Comparison of ENCODE assay signal across 20 cellular contexts in genomic region chr6:4114123-4114522, GRCh38. TPM values are rescaled to one million over a fixed set of nuclear protein-coding genes. Genes with fewer than 3 reads are reported as not detected.
DNase-seq lines count a peak whose midpoint lies in the region; ATAC-seq and TF ChIP-seq lines count a peak whose summit lies in the region.
"Had no signal": no experiment of that assay in that cellular context is flagged by ENCODE, and none has a peak within 500 bp of the region (broad histone marks: within the 10 kb centered on the region; RNA-seq: fewer than 3 reads in every experiment).

No MANE protein-coding gene starts in this region.

- H3K36me3 Mint-ChIP-seq in WTC11, result peaks cover 27% of the 10 kb centered on the region

- no peaks in the 10 kb centered on the region for H3K4me1 Mint-ChIP-seq in WTC11

- POLR2A ChIA-PET in WTC11 (lab: Charles Lee), result no interaction called here

- no peak overlapping the region for H3K4me3 Mint-ChIP-seq in WTC11

- H3K27ac Mint-ChIP-seq in WTC11, result no peak overlapping the region

- H3K36me3 ChIP-seq in psoas muscle (ENCODE audit: insufficient read depth in 1 of 2, low read depth in 1 of 2), result peaks cover 10 to 45% of the 10 kb centered on the region in 2 donors

- H3K27me3 Mint-ChIP-seq in WTC11 (ENCODE audit: low read depth), result no peaks in the 10 kb centered on the region

- peaks cover 15% of the 10 kb centered on the region for H3K9me3 ChIP-seq in psoas muscle

- H3K27ac ChIP-seq in psoas muscle, result peak overlapping the region; percentile 36
- H3K27ac ChIP-seq: HL-60 had no signal

- TF ChIP-seq CTCF in WTC11 (IDR thresholded peaks at IDR 0.05) (no peak), fibroblast of mammary gland (conservative IDR thresholded peaks at IDR 0.05; ENCODE audit: control insufficient read depth, insufficient read depth, low read depth, low read length) (no peak), psoas muscle (IDR thresholded peaks at IDR 0.05) (no peak)

- ATAC-seq in WTC11 (peak; percentile 73), psoas muscle (no peak), GM18868 (IDR thresholded peaks at IDR 0.05; ENCODE audit: unreplicated experiment) (no peak), HG03469 (IDR thresholded peaks at IDR 0.05; ENCODE audit: unreplicated experiment) (no peak), HG02970 (IDR thresholded peaks at IDR 0.05; ENCODE audit: low FRiP score, unreplicated experiment) (no peak)

- intact Hi-C loops in psoas muscle (cut with DNase I), result loop anchor here in 1 of 2 donors (5.0 kb wide), 1 partner anchor 57 kb away; no protein-coding TSS in a partner anchor

- H3K27me3 ChIP-seq in psoas muscle (ENCODE audit: insufficient read depth in 3 of 3, low read length in 2 of 3), result no peaks in the 10 kb centered on the region

- H3K4me1 ChIP-seq in psoas muscle, result peaks cover 28% of the 10 kb centered on the region

- CTCF ChIA-PET in WTC11 (lab: Charles Lee), result interaction anchor here (0.5 to 1.6 kb wide), 3 partner anchors 12 to 96 kb away, joined by 3 to 5 read pairs (median 4); partner anchors contain the start of gene ECI2

- H3K4me3 ChIP-seq in fibroblast of mammary gland (ENCODE audit: control insufficient read depth, low read depth, low read length) (no peak overlapping the region), psoas muscle (no peak overlapping the region)

- WGBS in psoas muscle, 3 donors, result 91 to 97% (median 92%) methylated on average over 3 of the region's 3 CpGs

- no peaks in the 10 kb centered on the region for H3K9me3 Mint-ChIP-seq in WTC11

- peak; percentile 21 for DNase-seq in ELR (ENCODE audit: low read depth)
- DNase-seq in WTC11 (ENCODE audit: low spot score), result no peak
- DNase-seq in fibroblast of mammary gland (ENCODE audit: low read depth), result peak; percentile 51
- DNase-seq in psoas muscle, result no peak
- no peak for DNase-seq in SHP77 (lab: John Stamatoyannopoulos, UW)
- DNase-seq: C1 segment of cervical spinal cord, DMS 273 treated with DMSO at 0.1 percent for 48 hours, KG1, NCI-H1105, NCI-H1694 treated with DMSO at 0.1 percent for 48 hours, NCI-H446, NCI-H748 treated with DMSO at 0.1 percent for 48 hours, Right ventricle myocardium superior had no signal

TF ChIP-seq in WTC11, 78 proteins besides CTCF, POLR2A, EP300 and RAD21:
- TF ChIP-seq, protein P1, sequence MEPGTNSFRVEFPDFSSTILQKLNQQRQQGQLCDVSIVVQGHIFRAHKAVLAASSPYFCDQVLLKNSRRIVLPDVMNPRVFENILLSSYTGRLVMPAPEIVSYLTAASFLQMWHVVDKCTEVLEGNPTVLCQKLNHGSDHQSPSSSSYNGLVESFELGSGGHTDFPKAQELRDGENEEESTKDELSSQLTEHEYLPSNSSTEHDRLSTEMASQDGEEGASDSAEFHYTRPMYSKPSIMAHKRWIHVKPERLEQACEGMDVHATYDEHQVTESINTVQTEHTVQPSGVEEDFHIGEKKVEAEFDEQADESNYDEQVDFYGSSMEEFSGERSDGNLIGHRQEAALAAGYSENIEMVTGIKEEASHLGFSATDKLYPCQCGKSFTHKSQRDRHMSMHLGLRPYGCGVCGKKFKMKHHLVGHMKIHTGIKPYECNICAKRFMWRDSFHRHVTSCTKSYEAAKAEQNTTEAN (CRISPR knock-in tag; IDR thresholded peaks at IDR 0.05), result no peak
- no peak for TF ChIP-seq ELF4 (CRISPR knock-in tag; IDR thresholded peaks at IDR 0.05; ENCODE audit: low read depth)
- TF ChIP-seq, protein P2, sequence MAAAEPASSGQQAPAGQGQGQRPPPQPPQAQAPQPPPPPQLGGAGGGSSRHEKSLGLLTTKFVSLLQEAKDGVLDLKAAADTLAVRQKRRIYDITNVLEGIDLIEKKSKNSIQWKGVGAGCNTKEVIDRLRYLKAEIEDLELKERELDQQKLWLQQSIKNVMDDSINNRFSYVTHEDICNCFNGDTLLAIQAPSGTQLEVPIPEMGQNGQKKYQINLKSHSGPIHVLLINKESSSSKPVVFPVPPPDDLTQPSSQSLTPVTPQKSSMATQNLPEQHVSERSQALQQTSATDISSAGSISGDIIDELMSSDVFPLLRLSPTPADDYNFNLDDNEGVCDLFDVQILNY (CRISPR knock-in tag; IDR thresholded peaks at IDR 0.05), result no peak
- TF ChIP-seq NR3C1 (CRISPR knock-in tag; conservative IDR thresholded peaks at IDR 0.05; ENCODE audit: low read depth), result no peak
- no peak for TF ChIP-seq RORB (CRISPR knock-in tag; IDR thresholded peaks at IDR 0.05)
- TF ChIP-seq, protein P3, sequence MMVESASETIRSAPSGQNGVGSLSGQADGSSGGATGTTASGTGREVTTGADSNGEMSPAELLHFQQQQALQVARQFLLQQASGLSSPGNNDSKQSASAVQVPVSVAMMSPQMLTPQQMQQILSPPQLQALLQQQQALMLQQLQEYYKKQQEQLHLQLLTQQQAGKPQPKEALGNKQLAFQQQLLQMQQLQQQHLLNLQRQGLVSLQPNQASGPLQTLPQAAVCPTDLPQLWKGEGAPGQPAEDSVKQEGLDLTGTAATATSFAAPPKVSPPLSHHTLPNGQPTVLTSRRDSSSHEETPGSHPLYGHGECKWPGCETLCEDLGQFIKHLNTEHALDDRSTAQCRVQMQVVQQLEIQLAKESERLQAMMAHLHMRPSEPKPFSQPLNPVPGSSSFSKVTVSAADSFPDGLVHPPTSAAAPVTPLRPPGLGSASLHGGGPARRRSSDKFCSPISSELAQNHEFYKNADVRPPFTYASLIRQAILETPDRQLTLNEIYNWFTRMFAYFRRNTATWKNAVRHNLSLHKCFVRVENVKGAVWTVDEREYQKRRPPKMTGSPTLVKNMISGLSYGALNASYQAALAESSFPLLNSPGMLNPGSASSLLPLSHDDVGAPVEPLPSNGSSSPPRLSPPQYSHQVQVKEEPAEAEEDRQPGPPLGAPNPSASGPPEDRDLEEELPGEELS (CRISPR knock-in tag; IDR thresholded peaks at IDR 0.05), result no peak
- no peak for TF ChIP-seq STAT6 (CRISPR knock-in tag; conservative IDR thresholded peaks at IDR 0.05; ENCODE audit: low read depth)
- TF ChIP-seq ZNF671 (CRISPR knock-in tag; IDR thresholded peaks at IDR 0.05), result no peak
- no peak for TF ChIP-seq ATF2 (CRISPR knock-in tag; IDR thresholded peaks at IDR 0.05; ENCODE audit: borderline replicate concordance, low read depth)
- TF ChIP-seq, protein P4, sequence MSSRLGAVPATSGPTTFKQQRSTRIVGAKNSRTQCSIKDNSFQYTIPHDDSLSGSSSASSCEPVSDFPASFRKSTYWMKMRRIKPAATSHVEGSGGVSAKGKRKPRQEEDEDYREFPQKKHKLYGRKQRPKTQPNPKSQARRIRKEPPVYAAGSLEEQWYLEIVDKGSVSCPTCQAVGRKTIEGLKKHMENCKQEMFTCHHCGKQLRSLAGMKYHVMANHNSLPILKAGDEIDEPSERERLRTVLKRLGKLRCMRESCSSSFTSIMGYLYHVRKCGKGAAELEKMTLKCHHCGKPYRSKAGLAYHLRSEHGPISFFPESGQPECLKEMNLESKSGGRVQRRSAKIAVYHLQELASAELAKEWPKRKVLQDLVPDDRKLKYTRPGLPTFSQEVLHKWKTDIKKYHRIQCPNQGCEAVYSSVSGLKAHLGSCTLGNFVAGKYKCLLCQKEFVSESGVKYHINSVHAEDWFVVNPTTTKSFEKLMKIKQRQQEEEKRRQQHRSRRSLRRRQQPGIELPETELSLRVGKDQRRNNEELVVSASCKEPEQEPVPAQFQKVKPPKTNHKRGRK (CRISPR knock-in tag; IDR thresholded peaks at IDR 0.05; ENCODE audit: borderline replicate concordance), result no peak
- no peak for TF ChIP-seq USF2 (CRISPR knock-in tag; IDR thresholded peaks at IDR 0.05)

RNA-seq across cellular contexts. Expression of gene ECI2, which starts 21.3 kb away (rescaled TPM):
- total RNA-seq in WTC11 (2021) (56.0 to 61.9 TPM (median 61.4 TPM) in 3 replicates), psoas muscle (100 to 1,000 TPM in 3 of 4 donors, 10 to 100 TPM in 1; 77.3 to 118 (median 111) TPM)
- polyA plus RNA-seq in psoas muscle, result 100 to 1,000 TPM in 1 of 3 donors, 10 to 100 TPM in 2; 58.2 to 122 (median 90.4) TPM

RNA-seq across cellular contexts. Expression of gene FAM217A, which starts 35.2 kb away (rescaled TPM):
- total RNA-seq in WTC11 (2021) (not detected in 3 replicates), psoas muscle (not detected)
- not detected for polyA plus RNA-seq in psoas muscle
- total RNA-seq: A172, Daoy, MCF 10A, Right ventricle myocardium superior had no signal

Comparison
In these comparisons a context has a peak if more than half of its experiments do, and no peak if none do; other contexts are left out.
1. DNase-seq: peak in ELR (single experiment) and fibroblast of mammary gland (single experiment); none in WTC11 (single experiment), psoas muscle (0 of 2) and SHP77 (0 of 2).